ENCODE assay signal across 8 cellular contexts in genomic region chr6:33633084-33633461, GRCh38. TPM values are rescaled to one million over a fixed set of nuclear protein-coding genes. Genes with fewer than 3 reads are reported as not detected.
DNase-seq lines count a peak whose midpoint lies in the region; ATAC-seq, FAIRE-seq and TF ChIP-seq lines count a peak whose summit lies in the region.

No MANE protein-coding gene starts in this region.

- H3K27ac Mint-ChIP-seq in naive thymus-derived CD4-positive, alpha-beta T cell = peak overlapping the region; percentile 48 to 83 (median 72)

- intact Hi-C loops in naive thymus-derived CD4-positive, alpha-beta T cell (cut with micrococcal nuclease) = loop anchor here (1.0 to 5.0 kb wide), 4 partner anchors 12 to 206 kb away; partner anchors contain the start of gene ITPR3 (in 1 of the 2)

- H3K4me3 ChIP-seq in AG10803 (ENCODE audit: low read length) (peak overlapping the region; percentile 55), bronchial epithelial cell (ENCODE audit: low read depth, low read length) (peak overlapping the region; percentile 40)
- peak overlapping the region; percentile 42 for H3K4me3 ChIP-seq in naive thymus-derived CD4-positive, alpha-beta T cell (ENCODE audit: low read length)

- peaks cover 11% of the 10 kb centered on the region for H3K36me3 ChIP-seq in bronchial epithelial cell (ENCODE audit: control insufficient read depth, insufficient read depth, low read length)
- peaks cover 0 to under 1% (median 0%) of the 10 kb centered on the region in 3 experiments for H3K36me3 ChIP-seq in naive thymus-derived CD4-positive, alpha-beta T cell (ENCODE audit: control insufficient read depth in 2 of 3, insufficient read depth in 3 of 3, low read length in 3 of 3)

- peaks cover 0 to 3% (median 0%) of the 10 kb centered on the region in 5 donors for H3K27me3 Mint-ChIP-seq in naive thymus-derived CD4-positive, alpha-beta T cell

- H3K36me3 Mint-ChIP-seq in naive thymus-derived CD4-positive, alpha-beta T cell = peaks cover 0 to 10% (median 4%) of the 10 kb centered on the region in 5 donors

- H3K27me3 ChIP-seq in bronchial epithelial cell (ENCODE audit: control insufficient read depth, insufficient read depth, low read length) = no peaks in the 10 kb centered on the region
- no peaks in the 10 kb centered on the region for H3K27me3 ChIP-seq in naive thymus-derived CD4-positive, alpha-beta T cell (ENCODE audit: control insufficient read depth in 2 of 2, insufficient read depth in 2 of 2, low read length in 2 of 2)

- H3K9me3 Mint-ChIP-seq in naive thymus-derived CD4-positive, alpha-beta T cell = no peaks in the 10 kb centered on the region

- peaks cover 48 to 79% (median 70%) of the 10 kb centered on the region in 7 donors for H3K4me1 Mint-ChIP-seq in naive thymus-derived CD4-positive, alpha-beta T cell

- POLR2A ChIA-PET in naive thymus-derived CD4-positive, alpha-beta T cell (lab: Charles Lee) = interaction anchor here (1.3 kb wide), 1 partner anchor 21 kb away, joined by 4 read pairs; no protein-coding TSS in a partner anchor

- CTCF ChIA-PET in naive thymus-derived CD4-positive, alpha-beta T cell (lab: Charles Lee) = interaction anchor here (1.0 to 1.3 kb wide), 4 partner anchors 10 to 60 kb away, joined by 3 to 7 read pairs (median 4); no protein-coding TSS in a partner anchor

- peak overlapping the region; percentile 71 to 94 (median 82) for H3K4me3 Mint-ChIP-seq in naive thymus-derived CD4-positive, alpha-beta T cell

- no peak for FAIRE-seq in bronchial epithelial cell (lab: Jason Lieb, UNC)

- H3K27ac ChIP-seq in naive thymus-derived CD4-positive, alpha-beta T cell (ENCODE audit: low read depth, low read length) = peak overlapping the region; percentile 56

- peaks cover 20 to 34% of the 10 kb centered on the region in 2 donors for H3K4me1 ChIP-seq in naive thymus-derived CD4-positive, alpha-beta T cell (ENCODE audit: control insufficient read depth in 2 of 2, insufficient read depth in 2 of 2, low read length in 2 of 2)

- no peak for TF ChIP-seq CTCF in AG10803 (conservative IDR thresholded peaks at IDR 0.05; ENCODE audit: low read length)
- TF ChIP-seq CTCF in bronchial epithelial cell (IDR thresholded peaks at IDR 0.05; ENCODE audit: insufficient read depth, low read length, severe bottlenecking) = no peak

- no peak for DNase-seq in AG10803 (ENCODE audit: low read depth)
- DNase-seq in bronchial epithelial cell (ENCODE audit: low read depth) = no peak
- DNase-seq in naive thymus-derived CD4-positive, alpha-beta T cell = no peak
- DNase-seq in A172 (ENCODE audit: low spot score) = no peak
- no peak for DNase-seq in NCI-H345 treated with DMSO at 0.1 percent for 48 hours (lab: John Stamatoyannopoulos, UW; ENCODE audit: unreplicated experiment)
- DNase-seq in islet precursor cell = no peak

- ATAC-seq in HG03135 (IDR thresholded peaks at IDR 0.05; ENCODE audit: unreplicated experiment) = peak; percentile 18
- no peak for ATAC-seq in naive thymus-derived CD4-positive, alpha-beta T cell
- ATAC-seq in HG02970 (IDR thresholded peaks at IDR 0.05; ENCODE audit: low FRiP score, unreplicated experiment) = no peak

- no peaks in the 10 kb centered on the region for H3K9me3 ChIP-seq in naive thymus-derived CD4-positive, alpha-beta T cell (ENCODE audit: control insufficient read depth in 2 of 3, low read length in 3 of 3)

RNA-seq across cellular contexts. Expression of gene ITPR3, which starts 12.0 kb away (rescaled TPM):
- 66.6 and 95.6 TPM in 2 replicates for total RNA-seq in bronchial epithelial cell
- total RNA-seq in naive thymus-derived CD4-positive, alpha-beta T cell = 10 to 100 TPM; 35.6 to 65.7 (median 47.7) TPM
- 1 to 10 TPM; 1.7 to 7.3 TPM for polyA plus RNA-seq in naive thymus-derived CD4-positive, alpha-beta T cell
- 57.5 and 59.8 TPM in 2 replicates for total RNA-seq in A172 (2014; rRNA removed; shearing (Covaris generic))

RNA-seq across cellular contexts. Expression of gene BAK1, which starts 53.0 kb away (rescaled TPM):
- total RNA-seq in bronchial epithelial cell = 25.5 and 47.5 TPM in 2 replicates
- 10 to 100 TPM; 16.9 to 78.8 (median 22.0) TPM for total RNA-seq in naive thymus-derived CD4-positive, alpha-beta T cell
- polyA plus RNA-seq in naive thymus-derived CD4-positive, alpha-beta T cell = 10 to 100 TPM in 1 of 2 donors, 1 to 10 TPM in 1; 9.6 to 21.7 TPM
- 23.1 and 27.1 TPM in 2 replicates for total RNA-seq in A172 (2014; rRNA removed; shearing (Covaris generic))
